Comparison of ENCODE assay signal across 15 cellular contexts in genomic region chr14:72961579-72962335, GRCh38. TPM values are rescaled to one million over a fixed set of nuclear protein-coding genes. Genes with fewer than 3 reads are reported as not detected.
DNase-seq lines count a peak whose midpoint lies in the region; ATAC-seq, FAIRE-seq and TF ChIP-seq lines count a peak whose summit lies in the region.
"Had no signal": no experiment of that assay in that cellular context is flagged by ENCODE, and none has a peak within 500 bp of the region (broad histone marks: within the 10 kb centered on the region; RNA-seq: fewer than 3 reads in every experiment).

No MANE protein-coding gene starts in this region.

- H3K4me1 ChIP-seq in cardiac muscle cell (ENCODE audit: low read depth) (peaks cover 13% of the 10 kb centered on the region), heart right ventricle (no peaks in the 10 kb centered on the region)
- H3K4me1 ChIP-seq: pancreas, tibial artery had no signal

- H3K36me3 ChIP-seq in cardiac muscle cell (no peaks in the 10 kb centered on the region), heart right ventricle (peaks cover 0 to 55% (median 6%) of the 10 kb centered on the region in 9 donors)

- TF ChIP-seq CTCF in cardiac muscle cell (IDR thresholded peaks at IDR 0.05; ENCODE audit: low read depth, low read length) (no peak), heart right ventricle (IDR thresholded peaks at IDR 0.05) (no peak)

- H3K27ac ChIP-seq in cardiac muscle cell (peak overlapping the region; percentile 34), heart right ventricle (no peak overlapping the region)
- H3K27ac ChIP-seq: pancreas, tibial artery had no signal

- no peak for ATAC-seq in heart right ventricle
- ATAC-seq in T-helper 17 cell, result no peak

- WGBS in heart right ventricle, 2 donors, result 85 to 91% methylated on average over 10 of the region's 10 CpGs

- H3K27me3 Mint-ChIP-seq in T-helper 17 cell, result no peaks in the 10 kb centered on the region

- no peaks in the 10 kb centered on the region for H3K27me3 ChIP-seq in cardiac muscle cell
- H3K27me3 ChIP-seq in heart right ventricle, result no peaks in the 10 kb centered on the region
- H3K27me3 ChIP-seq: pancreas, tibial artery had no signal

- peak; percentile 85 for FAIRE-seq in urothelium cell line (lab: Jason Lieb, UNC)
- FAIRE-seq: colon, pancreas had no signal

- H3K4me3 ChIP-seq in cardiac muscle cell (no peak overlapping the region), heart right ventricle (no peak overlapping the region)
- H3K4me3 ChIP-seq: pancreas, tibial artery had no signal

- no peaks in the 10 kb centered on the region for H3K9me3 ChIP-seq in cardiac muscle cell (ENCODE audit: low read depth)
- H3K9me3 ChIP-seq in heart right ventricle, result no peaks in the 10 kb centered on the region
- H3K9me3 ChIP-seq in T-helper 17 cell (ENCODE audit: control insufficient read depth, low read length, poor library complexity, severe bottlenecking), result no peaks in the 10 kb centered on the region
- H3K9me3 ChIP-seq: pancreas, tibial artery had no signal

- H3K36me3 Mint-ChIP-seq in T-helper 17 cell (ENCODE audit: low read depth), result peaks cover 3% of the 10 kb centered on the region

- peaks cover 6% of the 10 kb centered on the region for H3K4me1 Mint-ChIP-seq in T-helper 17 cell

- peak overlapping the region; percentile 49 for H3K27ac Mint-ChIP-seq in T-helper 17 cell
- H3K27ac Mint-ChIP-seq: T-helper 1 cell treated with Interleukin-12 subunit alpha and Interleukin-12 subunit beta and Interleukin-4 antibody, amounts not matched to agents 30 μg/mL and 1 μg/mL, for 36 hours had no signal

- no peak overlapping the region for H3K4me3 Mint-ChIP-seq in T-helper 17 cell
- H3K4me3 Mint-ChIP-seq: T-helper 1 cell treated with Interleukin-12 subunit alpha and Interleukin-12 subunit beta and Interleukin-4 antibody, amounts not matched to agents 30 μg/mL and 1 μg/mL, for 36 hours had no signal

- intact Hi-C loops in heart right ventricle (cut with DNase I), result no loop called here

- DNase-seq in cardiac muscle cell (ENCODE audit: low read depth in 1 of 2, low spot score in 1 of 2) (no peak), heart right ventricle (no peak), T-helper 17 cell (no peak), iris pigment epithelial cell (ENCODE audit: low read depth) (peak; percentile 13), urothelium cell line (ENCODE audit: low spot score) (peak; percentile 89), MV-4-11 (lab: John Stamatoyannopoulos, UW) (no peak), KG1 (lab: John Stamatoyannopoulos, UW) (no peak)
- DNase-seq in activated CD4-positive, CD25-positive, alpha-beta regulatory T cell (lab: John Stamatoyannopoulos, UW), result no peak
- DNase-seq: activated CD8-positive, alpha-beta memory T cell treated with anti-CD3 and anti-CD28 coated beads for 24 hours; activated naive CD4-positive, alpha-beta T cell treated with Interleukin-2 at 50 U/mL for 16 hours; NCI-H2171; tibial artery had no signal

RNA-seq across cellular contexts. Expression of gene DCAF4, which starts 35.5 kb away (rescaled TPM):
- total RNA-seq in cardiac muscle cell, result 23.2 and 27.1 TPM in 2 replicates
- polyA plus RNA-seq in cardiac muscle cell, result 10.2 and 11.0 TPM in 2 replicates
- total RNA-seq in heart right ventricle, result 1 to 10 TPM; 3.8 to 8.9 (median 6.4) TPM
- polyA plus RNA-seq in heart right ventricle, result 1 to 10 TPM; 2.2 to 6.5 TPM
- total RNA-seq in T-helper 17 cell, result 10 to 100 TPM; 27.0 to 30.7 TPM

Comparison
In these comparisons a context has a peak if more than half of its experiments do, and no peak if none do; other contexts are left out.
1. DNase-seq: peak in iris pigment epithelial cell (single experiment) and urothelium cell line (single experiment); none in cardiac muscle cell (0 of 2), heart right ventricle (0 of 2), T-helper 17 cell (0 of 3), MV-4-11 (single experiment), activated CD4-positive, CD25-positive, alpha-beta regulatory T cell (0 of 4) and KG1 (single experiment).